In genomic region chr7:70630647-70631457, GRCh38 we compare ENCODE assay signal across 9 cellular contexts.
DNase-seq lines count a peak whose midpoint lies in the region; ATAC-seq, FAIRE-seq and TF ChIP-seq lines count a peak whose summit lies in the region.
"Had no signal": no experiment of that assay in that cellular context is flagged by ENCODE, and none has a peak within 500 bp of the region (broad histone marks: within the 10 kb centered on the region; RNA-seq: fewer than 3 reads in every experiment).

No MANE protein-coding gene starts in this region.

- FAIRE-seq in kidney (lab: Jason Lieb, UNC): no peak

- peaks cover 0 to 4% of the 10 kb centered on the region in 2 donors for H3K4me1 ChIP-seq in kidney (ENCODE audit: control insufficient read depth in 1 of 2, insufficient read depth in 1 of 2, low read depth in 1 of 2, low read length in 2 of 2)

- DNase-seq in NCI-H1092 (lab: John Stamatoyannopoulos, UW) (peak; percentile 29), T-helper 17 cell (no peak), kidney (peak; percentile 81), type B pancreatic cell (ENCODE audit: extremely low spot score, unreplicated experiment) (peak; percentile 79)
- DNase-seq: effector memory CD8-positive, alpha-beta T cell; T1000 had no signal

- H3K4me3 Mint-ChIP-seq in T-helper 17 cell (no peak overlapping the region), type B pancreatic cell (peak overlapping the region; percentile 75)
- H3K4me3 Mint-ChIP-seq: effector memory CD8-positive, alpha-beta T cell had no signal

- H3K4me3 ChIP-seq in kidney (ENCODE audit: low read length in 2 of 2): peak overlapping the region; percentile 30 to 41

- intact Hi-C loops in kidney (cut with DNase I): no loop called here

- H3K27ac Mint-ChIP-seq in T-helper 17 cell: peak overlapping the region; percentile 22
- H3K27ac Mint-ChIP-seq in type B pancreatic cell: peak overlapping the region; percentile 46
- H3K27ac Mint-ChIP-seq: effector memory CD8-positive, alpha-beta T cell had no signal

- no peak overlapping the region for H3K9ac ChIP-seq in kidney (ENCODE audit: low read length in 2 of 2)

- TF ChIP-seq CTCF in kidney (IDR thresholded peaks at IDR 0.05; ENCODE audit: borderline replicate concordance, extremely low read depth, insufficient read depth): no peak
- TF ChIP-seq CTCF in type B pancreatic cell (conservative IDR thresholded peaks at IDR 0.05): no peak

- H3K9me3 Mint-ChIP-seq in type B pancreatic cell: no peaks in the 10 kb centered on the region
- H3K9me3 Mint-ChIP-seq: effector memory CD8-positive, alpha-beta T cell had no signal

- no peak overlapping the region for H3K27ac ChIP-seq in kidney (ENCODE audit: low read depth in 2 of 2, low read length in 2 of 2)

- no peaks in the 10 kb centered on the region for H3K36me3 ChIP-seq in kidney (ENCODE audit: control insufficient read depth in 1 of 2, insufficient read depth in 2 of 2, low read length in 2 of 2)

- ATAC-seq in T-helper 17 cell: no peak
- ATAC-seq in GM21737 (IDR thresholded peaks at IDR 0.05; ENCODE audit: unreplicated experiment): no peak
- no peak for ATAC-seq in GM18517 (IDR thresholded peaks at IDR 0.05; ENCODE audit: unreplicated experiment)
- ATAC-seq in GM19324 (IDR thresholded peaks at IDR 0.05; ENCODE audit: low FRiP score, unreplicated experiment): no peak
- ATAC-seq: effector memory CD8-positive, alpha-beta T cell had no signal

- no peaks in the 10 kb centered on the region for H3K9me3 ChIP-seq in T-helper 17 cell (ENCODE audit: control insufficient read depth, low read length, poor library complexity, severe bottlenecking)
- no peaks in the 10 kb centered on the region for H3K9me3 ChIP-seq in kidney (ENCODE audit: control insufficient read depth in 1 of 2, low read length in 2 of 2)

- H3K27me3 Mint-ChIP-seq in T-helper 17 cell: no peaks in the 10 kb centered on the region
- peaks cover 36% of the 10 kb centered on the region for H3K27me3 Mint-ChIP-seq in type B pancreatic cell

- H3K4me1 Mint-ChIP-seq in T-helper 17 cell (peaks cover 5% of the 10 kb centered on the region), type B pancreatic cell (ENCODE audit: unreplicated experiment) (peaks cover 35% of the 10 kb centered on the region)

- H3K36me3 Mint-ChIP-seq in T-helper 17 cell (ENCODE audit: low read depth): no peaks in the 10 kb centered on the region
- H3K36me3 Mint-ChIP-seq in type B pancreatic cell: peaks cover 16% of the 10 kb centered on the region

Comparison
In these comparisons a context has a peak if more than half of its experiments do, and no peak if none do; other contexts are left out.
1. DNase-seq: peak in NCI-H1092 (single experiment), kidney (single experiment) and type B pancreatic cell (single experiment); none in T-helper 17 cell (0 of 3).